Comparison of ENCODE assay signal across 8 cellular contexts in the genomic region with DNA sequence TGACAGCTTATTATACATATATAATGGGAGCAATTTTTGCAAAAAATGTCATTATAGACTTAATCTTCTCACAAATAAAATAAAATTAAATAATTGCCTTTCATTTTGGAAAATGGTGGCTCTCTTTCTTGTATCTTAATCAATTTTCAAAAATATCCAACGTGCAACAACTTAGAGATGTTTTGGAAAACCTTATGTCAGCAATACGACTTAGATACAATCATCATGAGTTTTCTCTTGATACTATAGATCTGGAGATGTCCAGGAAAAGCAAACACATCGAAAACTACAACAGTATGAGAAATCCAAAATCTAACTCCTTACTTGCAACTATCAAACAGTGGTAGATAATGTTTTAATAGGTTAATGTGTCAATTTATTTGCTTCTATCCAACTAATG.
"Had no signal": no experiment of that assay in that cellular context is flagged by ENCODE, and none has a peak within 500 bp of the region (broad histone marks: within the 10 kb centered on the region; RNA-seq: fewer than 3 reads in every experiment).

No MANE protein-coding gene starts in this region.

- DNase-seq: GDM1, GF-D8 had no signal

- ATAC-seq: GM12878 had no signal

- H3K4me3 ChIP-seq: GM12878 had no signal

- FAIRE-seq: G401.6, GM12878, GM12891, GM12892, GM18507, GM19239 had no signal
